ENCODE assay signal across 7 cellular contexts in genomic region chr9:76697110-76697509, GRCh38.
"Had no signal": no experiment of that assay in that cellular context is flagged by ENCODE, and none has a peak within 500 bp of the region (broad histone marks: within the 10 kb centered on the region; RNA-seq: fewer than 3 reads in every experiment).

No MANE protein-coding gene starts in this region.

- H3K27ac Mint-ChIP-seq: GM23338, H9, HFFc6 had no signal

- H3K9me3 Mint-ChIP-seq: GM23338, H9, HFFc6 had no signal

- H3K4me3 ChIP-seq: GM23338, K562 had no signal

- ATAC-seq: GM23338, HepG2, K562 had no signal

- DNase-seq: H9, HCEC 1CT, HFFc6, KG1 had no signal

- H3K4me2 ChIP-seq: GM23338 had no signal

- H2AFZ ChIP-seq: GM23338 had no signal

- H3K4me3 Mint-ChIP-seq: GM23338, H9, HFFc6 had no signal
